ENCODE assay signal across 11 cellular contexts in the genomic region with DNA sequence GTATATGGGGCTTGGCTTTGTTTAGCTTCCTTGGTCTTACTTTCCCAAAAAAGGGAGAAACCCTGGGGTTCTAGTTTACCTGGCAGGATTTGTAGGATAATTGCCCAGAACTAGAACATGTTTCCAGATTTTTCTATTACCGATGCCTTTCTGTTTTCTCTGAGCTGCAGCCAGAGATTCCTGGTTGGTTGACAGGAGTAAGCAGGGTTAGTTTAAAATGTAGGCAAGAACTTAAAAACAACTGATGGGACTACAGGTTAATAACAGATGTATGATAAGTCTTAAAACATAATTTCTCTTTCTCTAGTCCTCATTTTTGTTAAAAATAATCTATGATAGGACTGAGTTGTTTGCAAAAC. TPM values are rescaled to one million over a fixed set of nuclear protein-coding genes. Genes with fewer than 3 reads are reported as not detected.
DNase-seq lines count a peak whose midpoint lies in the region; ATAC-seq and TF ChIP-seq lines count a peak whose summit lies in the region.
"Had no signal": no experiment of that assay in that cellular context is flagged by ENCODE, and none has a peak within 500 bp of the region (broad histone marks: within the 10 kb centered on the region; RNA-seq: fewer than 3 reads in every experiment).

No MANE protein-coding gene starts in this region.

- H3F3A ChIP-seq in DOHH2 (ENCODE audit: control insufficient read depth, insufficient read depth): peaks cover 11% of the 10 kb centered on the region; the same call in 1 of the 2 replicates

- H3K9me2 ChIP-seq in DOHH2 (replicated peaks; ENCODE audit: control insufficient read depth, low read length): no peaks in the 10 kb centered on the region

- intact Hi-C loops in right lobe of liver (cut with DNase I): no loop called here

- peak in 1 of 4 donors; percentile 64 for ATAC-seq in right lobe of liver
- ATAC-seq in GM18505 (IDR thresholded peaks at IDR 0.05; ENCODE audit: unreplicated experiment): no peak
- ATAC-seq in HG03571 (IDR thresholded peaks at IDR 0.05; ENCODE audit: unreplicated experiment): no peak
- ATAC-seq: Panc1 had no signal

- TF ChIP-seq CTCF in DOHH2 (IDR thresholded peaks at IDR 0.05; ENCODE audit: low read depth, low read length, poor library complexity, severe bottlenecking): no peak
- TF ChIP-seq CTCF in right lobe of liver (IDR thresholded peaks at IDR 0.05): no peak

- H4K20me1 ChIP-seq in DOHH2 (ENCODE audit: control insufficient read depth, insufficient read depth, low read depth, low read length): no peaks in the 10 kb centered on the region

- peak overlapping the region; percentile 92 for H3K4me2 ChIP-seq in DOHH2 (ENCODE audit: low read length)
- peak overlapping the region; percentile 36 for H3K4me2 ChIP-seq in skeletal muscle satellite cell (ENCODE audit: low read length)

- TF ChIP-seq POLR2A in right lobe of liver (IDR thresholded peaks at IDR 0.05) (no peak), GM18505 (IDR thresholded peaks at IDR 0.05; ENCODE audit: borderline replicate concordance, extremely low read depth, insufficient read depth, insufficient read length) (no peak)

- peak overlapping the region; percentile 68 for H3K4me3 ChIP-seq in DOHH2 (ENCODE audit: low read length)
- H3K4me3 ChIP-seq in SJSA1: no peak overlapping the region
- H3K4me3 ChIP-seq in right lobe of liver: no peak overlapping the region
- no peak overlapping the region for H3K4me3 ChIP-seq in skeletal muscle satellite cell (ENCODE audit: low read length)

- H3K9ac ChIP-seq in skeletal muscle satellite cell (ENCODE audit: low read depth, low read length): peak overlapping the region; percentile 43

- no peaks in the 10 kb centered on the region for H3K27me3 ChIP-seq in DOHH2 (ENCODE audit: control insufficient read depth, low read length)
- H3K27me3 ChIP-seq in SJSA1 (replicated peaks): no peaks in the 10 kb centered on the region
- no peaks in the 10 kb centered on the region for H3K27me3 ChIP-seq in right lobe of liver
- H3K27me3 ChIP-seq in skeletal muscle satellite cell (ENCODE audit: control insufficient read depth, insufficient read depth, low read length): no peaks in the 10 kb centered on the region

- H3K4me1 ChIP-seq in DOHH2 (ENCODE audit: control insufficient read depth, low read length): peaks cover 56% of the 10 kb centered on the region
- peaks cover 30% of the 10 kb centered on the region for H3K4me1 ChIP-seq in SJSA1 (replicated peaks)
- H3K4me1 ChIP-seq in right lobe of liver: peaks cover 0 to 27% (median 5%) of the 10 kb centered on the region in 4 donors
- peaks cover 28% of the 10 kb centered on the region for H3K4me1 ChIP-seq in skeletal muscle satellite cell (ENCODE audit: control insufficient read depth, insufficient read depth, low read length)

- no peak for DNase-seq in SJSA1 (ENCODE audit: low read depth in 1 of 2, low spot score in 2 of 2)
- DNase-seq in right lobe of liver: peak in 1 of 3 donors; percentile 1
- DNase-seq in mesenteric fat pad (ENCODE audit: low spot score): no peak
- no peak for DNase-seq in dedifferentiated amniotic fluid mesenchymal stem cell (ENCODE audit: extremely low spot score)
- DNase-seq: foreskin fibroblast, NCI-H1417 treated with DMSO at 0.1 percent for 48 hours had no signal

- H3K9me3 ChIP-seq in DOHH2 (ENCODE audit: control insufficient read depth, insufficient read depth, low read length) (no peaks in the 10 kb centered on the region), SJSA1 (replicated peaks) (no peaks in the 10 kb centered on the region), right lobe of liver (no peaks in the 10 kb centered on the region), skeletal muscle satellite cell (replicated peaks; ENCODE audit: low read length) (no peaks in the 10 kb centered on the region)

- WGBS in right lobe of liver (ENCODE audit: insufficient coverage, low coverage, low lambda C conversion rate, missing lambda C conversion rate): 18% methylated on average over 1 of the region's 1 CpG

- no peaks in the 10 kb centered on the region for H3K36me3 ChIP-seq in DOHH2 (ENCODE audit: control insufficient read depth, low read length)
- no peaks in the 10 kb centered on the region for H3K36me3 ChIP-seq in SJSA1
- peaks cover 0 to 6% (median 0%) of the 10 kb centered on the region in 4 donors for H3K36me3 ChIP-seq in right lobe of liver
- H3K36me3 ChIP-seq in skeletal muscle satellite cell (ENCODE audit: insufficient read depth, low read length): peaks cover 7% of the 10 kb centered on the region

- peak overlapping the region; percentile 57 for H3K27ac ChIP-seq in DOHH2 (ENCODE audit: low read depth, low read length)
- peak overlapping the region; percentile 84 for H3K27ac ChIP-seq in SJSA1
- peak overlapping the region in 2 of 3 donors; percentile 42 for H3K27ac ChIP-seq in right lobe of liver

- no peaks in the 10 kb centered on the region for H3K79me2 ChIP-seq in DOHH2 (ENCODE audit: control insufficient read depth, low read length)

RNA-seq across cellular contexts. Expression of gene GMCL1, which starts 38.9 kb away (rescaled TPM):
- total RNA-seq in SJSA1 (2014; rRNA removed; shearing (Covaris generic)): 12.4 and 20.1 TPM in 2 replicates
- 10 to 100 TPM in 2 of 6 experiments, 1 to 10 TPM in 4; 5.8 to 11.4 (median 6.8) TPM for total RNA-seq in right lobe of liver
- total RNA-seq in skeletal muscle satellite cell (2012; rRNA removed): 3.8 and 3.9 TPM in 2 replicates
- 26.5 TPM for total RNA-seq in mesenteric fat pad

RNA-seq across cellular contexts. Expression of gene ANXA4, which starts 48.6 kb away (rescaled TPM):
- 9.6 and 18.2 TPM in 2 replicates for total RNA-seq in SJSA1 (2014; rRNA removed; shearing (Covaris generic))
- total RNA-seq in right lobe of liver (100 to 1,000 TPM in 3 of 6 experiments, 10 to 100 TPM in 3; 53.5 to 173 (median 92.1) TPM), mesenteric fat pad (58.3 TPM)
- total RNA-seq in skeletal muscle satellite cell (2012; rRNA removed): 27.4 and 28.2 TPM in 2 replicates
